1 cellular context compared by ENCODE assay signal in genomic region chr21:37579356-37579755, GRCh38.
TF ChIP-seq lines count a peak whose summit lies in the region.

No MANE protein-coding gene starts in this region.

TF ChIP-seq in IMR-90, 13 proteins besides CTCF, POLR2A, EP300 and RAD21 (continued from another document):
- TF ChIP-seq ELK1 (IDR thresholded peaks at IDR 0.05; ENCODE audit: borderline replicate concordance, low read depth, low read length) (no peak), BHLHE40 (IDR thresholded peaks at IDR 0.05; ENCODE audit: low read depth, low read length) (no peak), NFE2L2 (IDR thresholded peaks at IDR 0.05; ENCODE audit: low read depth, low read length) (no peak)
